In the genomic region with DNA sequence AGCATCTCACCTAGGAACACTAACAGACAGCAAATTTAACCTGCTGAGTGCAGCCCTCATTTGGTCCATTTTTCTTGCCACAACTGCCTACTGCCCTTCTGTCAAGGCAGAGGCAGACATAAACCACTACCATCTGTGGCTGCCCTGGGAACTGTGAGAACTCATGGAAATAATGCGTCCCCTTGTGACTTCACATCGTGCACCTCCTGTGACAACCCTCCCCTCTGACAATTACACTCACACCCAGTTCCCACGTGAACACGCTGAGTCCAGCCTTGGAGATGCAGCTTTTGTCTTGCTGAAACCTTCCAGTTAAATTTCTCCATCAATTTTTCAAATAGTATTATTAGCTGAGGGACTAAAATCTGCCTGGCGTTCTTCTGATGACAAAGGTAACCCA, we compare ENCODE assay signal across 15 cellular contexts.
DNase-seq lines count a peak whose midpoint lies in the region; ATAC-seq and TF ChIP-seq lines count a peak whose summit lies in the region.
"Had no signal": no experiment of that assay in that cellular context is flagged by ENCODE, and none has a peak within 500 bp of the region (broad histone marks: within the 10 kb centered on the region; RNA-seq: fewer than 3 reads in every experiment).

No MANE protein-coding gene starts in this region.

- peaks cover 64% of the 10 kb centered on the region for H3K4me1 ChIP-seq in effector memory CD4-positive, alpha-beta T cell (ENCODE audit: control insufficient read depth, insufficient read depth, low read length, poor library complexity, severe bottlenecking)
- peaks cover 40% of the 10 kb centered on the region for H3K4me1 ChIP-seq in Caco-2

- no TSS peak for BruUV-seq in Caco-2 (replicated peaks; lab: Mats Ljungman, UMichigan)

- no peak for ATAC-seq in activated T-cell treated with anti-CD3 and anti-CD28 coated beads, Interleukin-2, amount 50 U/mL, for 4 hours
- ATAC-seq in T-helper 17 cell (peak; percentile 3), HG02798 (IDR thresholded peaks at IDR 0.05; ENCODE audit: poor library complexity, unreplicated experiment) (no peak)
- ATAC-seq in stimulated activated memory B cell treated with anti-CD40 and anti-IgM and Interleukin-4, amounts not matched to agents 10 μg/mL and 1 μg/mL and 100 μg/mL, for 72 hours, result no peak
- ATAC-seq: left lung had no signal

- H3K36me3 ChIP-seq in effector memory CD4-positive, alpha-beta T cell (ENCODE audit: control insufficient read depth, insufficient read depth, low read length), result peaks cover 8% of the 10 kb centered on the region
- H3K36me3 ChIP-seq in Caco-2 (ENCODE audit: control insufficient read depth, insufficient read depth, low read length), result no peaks in the 10 kb centered on the region
- H3K36me3 ChIP-seq: left lung had no signal

- peaks cover 94% of the 10 kb centered on the region for H3K4me1 Mint-ChIP-seq in activated T-cell treated with anti-CD3 and anti-CD28 coated beads, Interleukin-2, amount 50 U/mL, for 4 hours (ENCODE audit: low read depth)
- H3K4me1 Mint-ChIP-seq in T-helper 17 cell, result peaks cover 71% of the 10 kb centered on the region
- H3K4me1 Mint-ChIP-seq in stimulated activated memory B cell treated with anti-CD40 and anti-IgM and Interleukin-4, amounts not matched to agents 10 μg/mL and 1 μg/mL and 100 μg/mL, for 72 hours, result peaks cover 81% of the 10 kb centered on the region
- peaks cover 30% of the 10 kb centered on the region for H3K4me1 Mint-ChIP-seq in Caco-2 (ENCODE audit: low read depth, unreplicated experiment)

- no peaks in the 10 kb centered on the region for H3K9me3 ChIP-seq in T-helper 17 cell (ENCODE audit: control insufficient read depth, low read length, poor library complexity, severe bottlenecking)
- H3K9me3 ChIP-seq in effector memory CD4-positive, alpha-beta T cell (ENCODE audit: control insufficient read depth, low read length), result no peaks in the 10 kb centered on the region
- no peaks in the 10 kb centered on the region for H3K9me3 ChIP-seq in Caco-2
- H3K9me3 ChIP-seq: left lung, SK-N-SH had no signal

- H3K27ac ChIP-seq in effector memory CD4-positive, alpha-beta T cell (ENCODE audit: insufficient read depth, low read length, poor library complexity, severe bottlenecking), result peak overlapping the region; percentile 58

- H3K36me3 Mint-ChIP-seq in activated T-cell treated with anti-CD3 and anti-CD28 coated beads, Interleukin-2, amount 50 U/mL, for 4 hours (ENCODE audit: insufficient read depth), result peaks cover 68% of the 10 kb centered on the region
- peaks cover 14% of the 10 kb centered on the region for H3K36me3 Mint-ChIP-seq in T-helper 17 cell (ENCODE audit: low read depth)
- peaks cover 26% of the 10 kb centered on the region for H3K36me3 Mint-ChIP-seq in stimulated activated memory B cell treated with anti-CD40 and anti-IgM and Interleukin-4, amounts not matched to agents 10 μg/mL and 1 μg/mL and 100 μg/mL, for 72 hours
- H3K36me3 Mint-ChIP-seq in Caco-2 (ENCODE audit: insufficient read depth, unreplicated experiment), result no peaks in the 10 kb centered on the region
- H3K36me3 Mint-ChIP-seq: brain had no signal

- H3K9me3 Mint-ChIP-seq in activated T-cell treated with anti-CD3 and anti-CD28 coated beads, Interleukin-2, amount 50 U/mL, for 4 hours, result no peaks in the 10 kb centered on the region
- H3K9me3 Mint-ChIP-seq in stimulated activated memory B cell treated with anti-CD40 and anti-IgM and Interleukin-4, amounts not matched to agents 10 μg/mL and 1 μg/mL and 100 μg/mL, for 72 hours, result no peaks in the 10 kb centered on the region
- H3K9me3 Mint-ChIP-seq in Caco-2 (ENCODE audit: unreplicated experiment), result no peaks in the 10 kb centered on the region
- H3K9me3 Mint-ChIP-seq: brain had no signal

- H3K27me3 Mint-ChIP-seq in activated T-cell treated with anti-CD3 and anti-CD28 coated beads, Interleukin-2, amount 50 U/mL, for 4 hours (ENCODE audit: low read depth), result no peaks in the 10 kb centered on the region
- H3K27me3 Mint-ChIP-seq in T-helper 17 cell (no peaks in the 10 kb centered on the region), Caco-2 (ENCODE audit: insufficient read depth, unreplicated experiment) (no peaks in the 10 kb centered on the region)
- H3K27me3 Mint-ChIP-seq in stimulated activated memory B cell treated with anti-CD40 and anti-IgM and Interleukin-4, amounts not matched to agents 10 μg/mL and 1 μg/mL and 100 μg/mL, for 72 hours, result no peaks in the 10 kb centered on the region
- H3K27me3 Mint-ChIP-seq: brain had no signal

- DNase-seq in activated T-cell treated with anti-CD3 and anti-CD28 coated beads, Interleukin-2, amount 50 U/mL, for 4 hours, result no peak
- DNase-seq in activated T-cell treated with anti-CD3 and anti-CD28 coated beads for 4 hours (no peak), T-helper 17 cell (no peak), NOMO-1 treated with DMSO at 0.1 percent for 48 hours (lab: John Stamatoyannopoulos, UW; ENCODE audit: unreplicated experiment) (no peak), Caco-2 (no peak)
- no peak for DNase-seq in effector memory CD4-positive, alpha-beta T cell
- DNase-seq: H7; left lung; NCI-H1436; NCI-H446; SK-N-SH; stimulated activated CD4-positive, alpha-beta T cell treated with anti-CD3 and anti-CD28 coated beads, Interleukin-4, amount 100 ng/mL, for 1 hour had no signal

- POLR2A ChIA-PET in Caco-2 (lab: Charles Lee), result no interaction called here

- intact Hi-C loops in Caco-2 (cut with micrococcal nuclease; ENCODE audit: unreplicated experiment), result no loop called here

- peak overlapping the region; percentile 58 for H3K4me3 Mint-ChIP-seq in activated T-cell treated with anti-CD3 and anti-CD28 coated beads, Interleukin-2, amount 50 U/mL, for 4 hours
- H3K4me3 Mint-ChIP-seq in T-helper 17 cell (peak overlapping the region; percentile 87), Caco-2 (ENCODE audit: unreplicated experiment) (no peak overlapping the region)
- no peak overlapping the region for H3K4me3 Mint-ChIP-seq in stimulated activated memory B cell treated with anti-CD40 and anti-IgM and Interleukin-4, amounts not matched to agents 10 μg/mL and 1 μg/mL and 100 μg/mL, for 72 hours
- H3K4me3 Mint-ChIP-seq: brain had no signal

- H3K4me3 ChIP-seq in effector memory CD4-positive, alpha-beta T cell (ENCODE audit: insufficient read depth, low read depth, low read length, poor library complexity, severe bottlenecking), result no peak overlapping the region
- no peak overlapping the region for H3K4me3 ChIP-seq in Caco-2 (ENCODE audit: low read depth, low read length)
- H3K4me3 ChIP-seq: left lung had no signal

- no peak for TF ChIP-seq CTCF in Caco-2 (IDR thresholded peaks at IDR 0.05; ENCODE audit: insufficient read depth in 1 of 2, low read depth in 1 of 2, low read length in 1 of 2, severe bottlenecking in 1 of 2, unreplicated experiment in 1 of 2)

- H3K27ac Mint-ChIP-seq in T-helper 17 cell, result no peak overlapping the region
- H3K27ac Mint-ChIP-seq in stimulated activated memory B cell treated with anti-CD40 and anti-IgM and Interleukin-4, amounts not matched to agents 10 μg/mL and 1 μg/mL and 100 μg/mL, for 72 hours, result peak overlapping the region; percentile 88
- H3K27ac Mint-ChIP-seq in Caco-2 (ENCODE audit: unreplicated experiment), result no peak overlapping the region

- no peaks in the 10 kb centered on the region for H3K27me3 ChIP-seq in effector memory CD4-positive, alpha-beta T cell (replicated peaks; ENCODE audit: control insufficient read depth, insufficient read depth, low read length, poor library complexity, severe bottlenecking)
- no peaks in the 10 kb centered on the region for H3K27me3 ChIP-seq in Caco-2 (replicated peaks; ENCODE audit: control insufficient read depth, insufficient read depth, low read length)
- H3K27me3 ChIP-seq: left lung had no signal

- CTCF ChIA-PET in Caco-2 (lab: Charles Lee), result no interaction called here

Comparison
In these comparisons a context has a peak if more than half of its experiments do, and no peak if none do; other contexts are left out.
1. H3K4me3 Mint-ChIP-seq: peak in activated T-cell treated with anti-CD3 and anti-CD28 coated beads, Interleukin-2, amount 50 U/mL, for 4 hours (single experiment) and T-helper 17 cell (single experiment); none in stimulated activated memory B cell treated with anti-CD40 and anti-IgM and Interleukin-4, amounts not matched to agents 10 μg/mL and 1 μg/mL and 100 μg/mL, for 72 hours (single experiment) and Caco-2 (single experiment).